Comparison of ENCODE assay signal across 17 cellular contexts in the genomic region with DNA sequence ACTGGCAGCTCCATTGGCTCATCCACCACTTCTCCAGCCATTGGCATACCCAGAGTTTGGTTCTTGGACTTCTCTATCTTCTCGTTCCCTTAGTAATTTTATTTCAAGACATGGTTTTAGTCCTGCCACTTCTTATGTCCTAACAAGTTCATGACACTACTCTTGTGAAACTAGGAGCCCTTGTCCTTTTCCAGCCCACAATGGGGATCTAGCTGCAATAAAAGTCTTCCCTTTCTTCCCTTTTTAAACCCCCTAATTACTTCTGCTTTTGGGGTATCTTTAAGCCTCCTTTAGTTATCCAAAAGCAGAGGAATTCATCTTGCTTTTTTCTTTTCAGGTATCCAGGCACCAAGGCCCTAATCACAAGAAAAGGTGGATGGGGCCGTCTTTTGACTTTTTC.
"Had no signal": no experiment of that assay in that cellular context is flagged by ENCODE, and none has a peak within 500 bp of the region (broad histone marks: within the 10 kb centered on the region; RNA-seq: fewer than 3 reads in every experiment).

No MANE protein-coding gene starts in this region.

- H3K4me3 ChIP-seq: neural progenitor cell, pancreas, sigmoid colon, upper lobe of left lung had no signal

- ATAC-seq: activated naive CD8-positive, alpha-beta T cell treated with anti-CD3 and anti-CD28 coated beads, Interleukin-2, amount 50 U/mL, for 24 hours; activated T-helper 17 cell treated with anti-CD3 and anti-CD28 coated beads, Interleukin-2, amount 50 U/mL, for 72 hours; effector memory CD8-positive, alpha-beta T cell; pancreas; stimulated activated naive CD8-positive, alpha-beta T cell treated with anti-CD3 and anti-CD28 coated beads, Interleukin-15, amount 100 ng/mL, for 72 hours had no signal

- FAIRE-seq: frontal cortex, pancreas had no signal

- H3K27me3 ChIP-seq: neural progenitor cell, pancreas, sigmoid colon, upper lobe of left lung had no signal

- H3K27ac ChIP-seq: neural progenitor cell, pancreas, sigmoid colon had no signal

- DNase-seq: activated CD4-positive, alpha-beta T cell treated with anti-CD3 and anti-CD28 coated beads for 1 hour; activated CD4-positive, alpha-beta T cell treated with anti-CD3 and anti-CD28 coated beads, Interleukin-2, amount 50 U/mL, for 48 hours; activated naive CD4-positive, alpha-beta T cell treated with anti-CD3 and anti-CD28 coated beads for 36 hours; activated naive CD8-positive, alpha-beta T cell treated with anti-CD3 and anti-CD28 coated beads, Interleukin-2, amount 50 U/mL, for 24 hours; aorta; effector memory CD8-positive, alpha-beta T cell; head of caudate nucleus; immature natural killer cell; pancreas; sigmoid colon; stimulated activated CD4-positive, alpha-beta T cell treated with anti-CD3 and anti-CD28 coated beads, Interleukin-1b, Interleukin-23, amount 100 ng/mL, for 48 hours; stimulated activated naive CD8-positive, alpha-beta T cell treated with anti-CD3 and anti-CD28 coated beads, Interleukin-15, amount 100 ng/mL, for 72 hours; T1000; upper lobe of left lung had no signal
